17 cellular contexts compared by ENCODE assay signal in the genomic region with DNA sequence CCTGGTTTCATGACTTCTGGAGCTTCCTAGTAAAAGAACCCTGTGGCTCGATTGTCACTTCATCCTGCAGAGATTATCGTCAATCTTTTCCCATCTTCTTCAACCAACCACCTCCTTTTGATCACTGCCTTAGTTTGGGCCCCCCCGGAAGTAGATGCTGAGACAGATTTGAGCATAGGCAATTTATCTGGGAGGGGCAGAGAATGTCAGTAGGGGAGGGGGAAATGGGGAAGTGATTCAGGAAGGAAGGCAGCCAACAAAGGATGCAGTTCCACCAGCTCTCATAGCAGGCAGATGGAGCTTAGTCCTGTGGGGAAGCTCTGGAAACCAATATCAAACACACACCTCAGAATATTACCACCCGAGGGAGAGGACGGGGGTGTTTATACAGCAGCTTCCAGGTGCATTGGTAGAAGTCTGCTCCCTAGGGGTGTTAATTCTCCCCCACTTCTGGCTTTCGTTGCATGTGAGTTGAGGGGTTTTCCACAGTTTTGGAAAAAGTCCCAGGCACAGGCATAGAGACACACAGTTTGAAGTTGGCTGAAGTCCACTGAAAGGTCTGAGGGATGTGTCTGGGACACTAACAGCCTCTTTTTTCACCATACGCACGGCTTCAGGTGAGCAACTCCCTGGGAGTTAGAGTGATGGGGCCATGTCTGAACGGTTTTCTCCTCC.
DNase-seq lines count a peak whose midpoint lies in the region; ATAC-seq and TF ChIP-seq lines count a peak whose summit lies in the region.
"Had no signal": no experiment of that assay in that cellular context is flagged by ENCODE, and none has a peak within 500 bp of the region (broad histone marks: within the 10 kb centered on the region; RNA-seq: fewer than 3 reads in every experiment).

No MANE protein-coding gene starts in this region.

- H3K36me3 ChIP-seq in PC-3 (ENCODE audit: low read depth, low read length) = no peaks in the 10 kb centered on the region

- no TSS peak for BruUV-seq in PC-3 (replicated peaks; lab: Mats Ljungman, UMichigan)

- POLR2A ChIA-PET in PC-3 (lab: Charles Lee; ENCODE audit: unreplicated experiment) = no interaction called here

- ATAC-seq in PC-3 (no peak), GM18858 (IDR thresholded peaks at IDR 0.05; ENCODE audit: unreplicated experiment) (no peak)
- ATAC-seq: HCT116, T-helper 17 cell had no signal

- no peaks in the 10 kb centered on the region for H3K9me3 ChIP-seq in PC-3 (ENCODE audit: low read length)

- H3F3A ChIP-seq in PC-3 (ENCODE audit: low read length, unreplicated experiment) = no peaks in the 10 kb centered on the region

- no peak for TF ChIP-seq CTCF in HL-60 (IDR thresholded peaks at IDR 0.05; ENCODE audit: insufficient read depth, low read length)
- no peak for TF ChIP-seq CTCF in PC-3 (conservative IDR thresholded peaks at IDR 0.05; ENCODE audit: low read depth, low read length)

- H3K9ac ChIP-seq in PC-3 (ENCODE audit: low read length) = no peak overlapping the region
- H3K9ac ChIP-seq: GM23248 had no signal

- no peak overlapping the region for H3K4me2 ChIP-seq in PC-3 (ENCODE audit: low read length)

- DNase-seq in CD1c-positive myeloid dendritic cell (ENCODE audit: extremely low spot score) = peak; percentile 38
- DNase-seq in HL-60 (ENCODE audit: low read depth in 1 of 2, low spot score in 1 of 2) = peak in 1 of 2 experiments; percentile 58
- DNase-seq in OCI-M1 (lab: John Stamatoyannopoulos, UW) = peak; percentile 59
- peak; percentile 31 to 52 for DNase-seq in dermis microvascular lymphatic vessel endothelial cell (ENCODE audit: low read depth in 2 of 2)
- no peak for DNase-seq in PC-3
- DNase-seq in activated effector memory CD4-positive, alpha-beta T cell treated with Interleukin-2 at 50 U/mL for 16 hours = no peak
- DNase-seq: DMS153; EL; GM23248; NCI-H1092 treated with DMSO at 0.1 percent for 48 hours; NCI-H187; NCI-H510A; NK-92 treated with Interleukin-12 subunit alpha and Interleukin-12 subunit beta, amount 100 ng/mL, for 24 hours; SHP77; T-helper 17 cell had no signal

- intact Hi-C loops in PC-3 (cut with micrococcal nuclease) = no loop called here

- CTCF ChIA-PET in PC-3 (lab: Charles Lee) = no interaction called here

- H3K27me3 ChIP-seq in HL-60 (ENCODE audit: insufficient read depth, poor library complexity, severe bottlenecking) = no peaks in the 10 kb centered on the region
- peaks cover 32% of the 10 kb centered on the region for H3K27me3 ChIP-seq in PC-3 (ENCODE audit: low read length)

- no peak overlapping the region for H2AFZ ChIP-seq in PC-3 (ENCODE audit: low read length)
- H2AFZ ChIP-seq: GM23248 had no signal

- no peak overlapping the region for H3K4me3 ChIP-seq in HL-60 (replicated peaks; ENCODE audit: insufficient read depth, low read length)
- no peak overlapping the region for H3K4me3 ChIP-seq in PC-3 (ENCODE audit: low read length)
- H3K4me3 ChIP-seq: GM23248 had no signal

- no peaks in the 10 kb centered on the region for H3K79me2 ChIP-seq in PC-3 (ENCODE audit: low read length)

- H3K27ac ChIP-seq in HL-60 (replicated peaks) = peak overlapping the region; percentile 92
- no peak overlapping the region for H3K27ac ChIP-seq in PC-3 (ENCODE audit: low read length)
- H3K27ac ChIP-seq: GM23248 had no signal

- H3K4me1 ChIP-seq in PC-3 (ENCODE audit: insufficient read depth, low read length) = peaks cover 2% of the 10 kb centered on the region; the same call in 1 of the 2 replicates

- no peaks in the 10 kb centered on the region for H4K20me1 ChIP-seq in PC-3 (ENCODE audit: low read length)

- no peaks in the 10 kb centered on the region for H3K9me2 ChIP-seq in PC-3 (replicated peaks; ENCODE audit: low read length)

Comparison
In these comparisons a context has a peak if more than half of its experiments do, and no peak if none do; other contexts are left out.
1. DNase-seq: peak in CD1c-positive myeloid dendritic cell (single experiment), OCI-M1 (single experiment) and dermis microvascular lymphatic vessel endothelial cell (2 of 2); none in PC-3 (single experiment) and activated effector memory CD4-positive, alpha-beta T cell treated with Interleukin-2 at 50 U/mL for 16 hours (single experiment).